ENCODE assay signal across 1 cellular context in genomic region chr12:119245904-119246494, GRCh38.
TF ChIP-seq lines count a peak whose summit lies in the region.

No MANE protein-coding gene starts in this region.

TF ChIP-seq in GM23338, 12 proteins besides CTCF, POLR2A, EP300 and RAD21 (continued from another document):
- no peak for TF ChIP-seq ZNF462 (CRISPR knock-in tag; IDR thresholded peaks at IDR 0.05)
- no peak for TF ChIP-seq STAT1 (IDR thresholded peaks at IDR 0.05; ENCODE audit: unreplicated experiment)
- TF ChIP-seq POLR2AphosphoS5 (IDR thresholded peaks at IDR 0.05; ENCODE audit: low read depth), result no peak
- no peak for TF ChIP-seq JUNB (IDR thresholded peaks at IDR 0.05; ENCODE audit: unreplicated experiment)
